In genomic region chr1:55416164-55416842, GRCh38 we compare ENCODE assay signal across 23 cellular contexts.
DNase-seq lines count a peak whose midpoint lies in the region; ATAC-seq lines count a peak whose summit lies in the region.
"Had no signal": no experiment of that assay in that cellular context is flagged by ENCODE, and none has a peak within 500 bp of the region (broad histone marks: within the 10 kb centered on the region; RNA-seq: fewer than 3 reads in every experiment).

No MANE protein-coding gene starts in this region.

- H3K36me3 Mint-ChIP-seq in stimulated activated effector memory CD8-positive, alpha-beta T cell treated with anti-CD3 and anti-CD28 coated beads, Interleukin-12 subunit alpha, Interleukin-12 subunit beta, amount 100 ng/mL, for 72 hours: no peaks in the 10 kb centered on the region
- H3K36me3 Mint-ChIP-seq: CD14-positive monocyte; CD4-positive, alpha-beta memory T cell; CD4-positive, CD25-positive, alpha-beta regulatory T cell; CD8-positive, alpha-beta memory T cell had no signal

- H3K9me3 ChIP-seq in BLaER1: peaks cover 7% of the 10 kb centered on the region
- H3K9me3 ChIP-seq in BLaER1 treated with 17β-estradiol and CSF1 and Interleukin-3, amounts not matched to agents 10 nM and 100 nM (replicated peaks in 1 of 11): peaks cover 0 to 16% (median 7%) of the 10 kb centered on the region in 11 experiments; a peak in 8 of 22 replicates
- H3K9me3 ChIP-seq: BE2C had no signal

- no peak overlapping the region for H3K27ac Mint-ChIP-seq in stimulated activated effector memory CD8-positive, alpha-beta T cell treated with anti-CD3 and anti-CD28 coated beads, Interleukin-12 subunit alpha, Interleukin-12 subunit beta, amount 100 ng/mL, for 72 hours
- H3K27ac Mint-ChIP-seq: CD14-positive monocyte; CD4-positive, CD25-positive, alpha-beta regulatory T cell; CD8-positive, alpha-beta memory T cell had no signal

- H3K9me3 Mint-ChIP-seq in stimulated activated effector memory CD8-positive, alpha-beta T cell treated with anti-CD3 and anti-CD28 coated beads, Interleukin-12 subunit alpha, Interleukin-12 subunit beta, amount 100 ng/mL, for 72 hours: no peaks in the 10 kb centered on the region

- no peak overlapping the region; the same call in 1 of the 2 replicates for H3K27ac ChIP-seq in BLaER1
- H3K27ac ChIP-seq in BLaER1 treated with 17β-estradiol and CSF1 and Interleukin-3, amounts not matched to agents 10 nM and 100 nM: no peak overlapping the region

- H3K36me3 ChIP-seq in BLaER1: no peaks in the 10 kb centered on the region
- H3K36me3 ChIP-seq in BLaER1 treated with 17β-estradiol and CSF1 and Interleukin-3, amounts not matched to agents 10 nM and 100 nM: no peaks in the 10 kb centered on the region
- H3K36me3 ChIP-seq: BE2C had no signal

- H4K20me1 ChIP-seq in BLaER1: no peaks in the 10 kb centered on the region
- no peaks in the 10 kb centered on the region for H4K20me1 ChIP-seq in BLaER1 treated with 17β-estradiol and CSF1 and Interleukin-3, amounts not matched to agents 10 nM and 100 nM

- no peak overlapping the region for H3K4me3 ChIP-seq in BLaER1
- no peak overlapping the region for H3K4me3 ChIP-seq in BLaER1 treated with 17β-estradiol and CSF1 and Interleukin-3, amounts not matched to agents 10 nM and 100 nM
- H3K4me3 ChIP-seq: GM12878 had no signal

- peaks cover 13% of the 10 kb centered on the region for H3K4me1 ChIP-seq in BLaER1
- H3K4me1 ChIP-seq in BLaER1 treated with 17β-estradiol and CSF1 and Interleukin-3, amounts not matched to agents 10 nM and 100 nM: peaks cover 0 to 13% (median 7%) of the 10 kb centered on the region in 10 experiments; a peak in 11 of 20 replicates
- H3K4me1 ChIP-seq: BE2C had no signal

- no peaks in the 10 kb centered on the region for H3K27me3 ChIP-seq in BLaER1
- no peaks in the 10 kb centered on the region for H3K27me3 ChIP-seq in BLaER1 treated with 17β-estradiol and CSF1 and Interleukin-3, amounts not matched to agents 10 nM and 100 nM
- H3K27me3 ChIP-seq: BE2C had no signal

- no peaks in the 10 kb centered on the region for H3K4me1 Mint-ChIP-seq in stimulated activated effector memory CD8-positive, alpha-beta T cell treated with anti-CD3 and anti-CD28 coated beads, Interleukin-12 subunit alpha, Interleukin-12 subunit beta, amount 100 ng/mL, for 72 hours
- H3K4me1 Mint-ChIP-seq: CD14-positive monocyte; CD4-positive, alpha-beta memory T cell; CD4-positive, CD25-positive, alpha-beta regulatory T cell; CD8-positive, alpha-beta memory T cell had no signal

- H3K9ac ChIP-seq in BLaER1: no peak overlapping the region
- H3K9ac ChIP-seq in BLaER1 treated with 17β-estradiol and CSF1 and Interleukin-3, amounts not matched to agents 10 nM and 100 nM: no peak overlapping the region

- ATAC-seq in HG03469 (IDR thresholded peaks at IDR 0.05; ENCODE audit: unreplicated experiment): no peak
- ATAC-seq in stimulated activated effector memory CD8-positive, alpha-beta T cell treated with anti-CD3 and anti-CD28 coated beads, Interleukin-12 subunit alpha, Interleukin-12 subunit beta, amount 100 ng/mL, for 72 hours: no peak
- ATAC-seq: GM12878 had no signal

- DNase-seq in left kidney (ENCODE audit: low read depth, low spot score) (peak; percentile 25), NCI-H2029 treated with DMSO at 0.1 percent for 48 hours (lab: John Stamatoyannopoulos, UW) (no peak)
- no peak for DNase-seq in stimulated activated effector memory CD8-positive, alpha-beta T cell treated with anti-CD3 and anti-CD28 coated beads, Interleukin-12 subunit alpha, Interleukin-12 subunit beta, amount 100 ng/mL, for 72 hours (ENCODE audit: low spot score in 2 of 2)
- DNase-seq: 8988T; ACHN; BE2C; C1 segment of cervical spinal cord; CD4-positive, alpha-beta memory T cell; CD4-positive, CD25-positive, alpha-beta regulatory T cell; CD8-positive, alpha-beta memory T cell; COR-L47; DMS 273 treated with DMSO at 0.1 percent for 48 hours; DMS153; DMS53; DMS79; DND-41; EL; GDM1 had no signal

- H3K4me3 Mint-ChIP-seq in stimulated activated effector memory CD8-positive, alpha-beta T cell treated with anti-CD3 and anti-CD28 coated beads, Interleukin-12 subunit alpha, Interleukin-12 subunit beta, amount 100 ng/mL, for 72 hours: no peak overlapping the region
- H3K4me3 Mint-ChIP-seq: CD14-positive monocyte; CD4-positive, alpha-beta memory T cell; CD4-positive, CD25-positive, alpha-beta regulatory T cell; CD8-positive, alpha-beta memory T cell had no signal

- H3K4me2 ChIP-seq in BLaER1: peak overlapping the region; percentile 39
- peak overlapping the region in 8 of 11 experiments; percentile 18 to 63 (median 48); a peak in 10 of 22 replicates for H3K4me2 ChIP-seq in BLaER1 treated with 17β-estradiol and CSF1 and Interleukin-3, amounts not matched to agents 10 nM and 100 nM
